8 cellular contexts compared by ENCODE assay signal in the genomic region with DNA sequence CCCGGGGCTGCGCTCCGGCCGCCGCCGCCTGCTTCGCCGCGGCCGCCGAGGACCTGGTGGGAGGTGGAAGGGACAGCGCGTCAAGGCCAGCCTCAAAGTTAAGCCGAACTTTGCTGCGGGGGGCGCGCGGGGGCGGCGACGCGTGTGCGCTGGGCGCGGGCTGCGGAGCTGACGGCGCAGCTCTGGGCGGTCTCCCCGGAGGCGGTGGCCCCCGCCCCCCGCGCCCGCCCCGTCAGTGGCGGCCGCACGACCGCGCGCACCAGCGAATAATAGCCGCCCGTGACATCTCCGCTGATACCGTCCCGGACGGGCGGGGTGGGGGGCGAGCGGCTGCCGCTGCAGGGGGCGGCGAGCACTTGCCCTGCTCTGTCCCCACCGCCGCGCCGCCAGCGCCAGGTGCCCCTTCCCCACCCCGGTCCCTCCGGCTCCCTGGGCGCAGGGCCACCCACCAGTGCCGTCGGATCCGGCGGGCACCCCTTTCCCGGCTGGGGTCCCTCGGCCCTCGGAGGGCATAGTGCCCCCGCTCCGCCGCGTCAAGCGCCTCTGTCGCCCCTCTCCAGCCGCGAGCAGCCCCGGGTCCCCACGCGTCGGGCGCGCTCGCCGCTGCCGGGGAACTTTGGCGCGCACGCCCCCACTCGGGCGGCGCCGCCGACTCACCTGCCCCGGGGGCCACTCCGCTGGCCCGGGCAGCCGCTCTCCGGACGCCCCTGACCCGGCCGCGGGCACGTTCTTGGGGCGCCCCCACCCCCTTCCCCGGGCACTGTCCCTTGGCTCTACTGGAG. TPM values are rescaled to one million over a fixed set of nuclear protein-coding genes. Genes with fewer than 3 reads are reported as not detected.
DNase-seq lines count a peak whose midpoint lies in the region; ATAC-seq, FAIRE-seq and TF ChIP-seq lines count a peak whose summit lies in the region.

No MANE protein-coding gene starts in this region.

- no peak for FAIRE-seq in frontal cortex (lab: Jason Lieb, UNC)

- H3K36me3 ChIP-seq in esophagus muscularis mucosa: no peaks in the 10 kb centered on the region

- TF ChIP-seq POLR2A in esophagus muscularis mucosa (IDR thresholded peaks at IDR 0.05; ENCODE audit: low read depth): no peak

- peaks cover 0 to 57% (median 4%) of the 10 kb centered on the region in 4 donors for H3K27me3 ChIP-seq in esophagus muscularis mucosa

- TF ChIP-seq CTCF in esophagus muscularis mucosa (IDR thresholded peaks at IDR 0.05) (no peak), retinal pigment epithelial cell (conservative IDR thresholded peaks at IDR 0.05; ENCODE audit: low read depth, low read length) (no peak)

- ATAC-seq in GM21381 (IDR thresholded peaks at IDR 0.05; ENCODE audit: unreplicated experiment): peak; percentile 7
- ATAC-seq in HG02852 (IDR thresholded peaks at IDR 0.05; ENCODE audit: unreplicated experiment): no peak

- H3K4me1 ChIP-seq in esophagus muscularis mucosa: peaks cover 28 to 35% (median 31%) of the 10 kb centered on the region in 4 donors

- WGBS in esophagus muscularis mucosa: 0% methylated on average over 13 of the region's 107 CpGs

- H3K9me3 ChIP-seq in esophagus muscularis mucosa: no peaks in the 10 kb centered on the region

- intact Hi-C loops in esophagus muscularis mucosa (cut with DNase I): no loop called here

- TF ChIP-seq EP300 in esophagus muscularis mucosa (IDR thresholded peaks at IDR 0.05): no peak

- peak overlapping the region; percentile 40 to 72 (median 70) for H3K27ac ChIP-seq in esophagus muscularis mucosa (replicated peaks in 1 of 4)

- DNase-seq in 8988T: peak; percentile 79
- peak; percentile 49 for DNase-seq in UCSD-AML1 (lab: John Stamatoyannopoulos, UW; ENCODE audit: unreplicated experiment)
- no peak for DNase-seq in esophagus muscularis mucosa (ENCODE audit: extremely low spot score)
- no peak for DNase-seq in retinal pigment epithelial cell (ENCODE audit: low read depth)
- no peak for DNase-seq in NCI-H2227 (lab: John Stamatoyannopoulos, UW; ENCODE audit: unreplicated experiment)
- DNase-seq in frontal cortex (ENCODE audit: low spot score in 2 of 2): no peak

- H3K4me3 ChIP-seq in esophagus muscularis mucosa: peak overlapping the region; percentile 72 to 81 (median 77)
- H3K4me3 ChIP-seq in retinal pigment epithelial cell (ENCODE audit: low read length): peak overlapping the region; percentile 22

RNA-seq across cellular contexts. Expression of a gene that starts 0.8 kb away (rescaled TPM):
- total RNA-seq in esophagus muscularis mucosa (1 to 10 TPM; 1.7 to 4.0 (median 3.3) TPM), frontal cortex (0.82 TPM)

RNA-seq across cellular contexts. Expression of a gene that starts 12.4 kb away (rescaled TPM):
- 10 to 100 TPM; 11.4 to 22.5 (median 14.4) TPM for total RNA-seq in esophagus muscularis mucosa
- total RNA-seq in frontal cortex: 6.1 TPM

Comparison
In these comparisons a context has a peak if more than half of its experiments do, and no peak if none do; other contexts are left out.
1. DNase-seq: peak in 8988T (single experiment) and UCSD-AML1 (single experiment); none in esophagus muscularis mucosa (single experiment), retinal pigment epithelial cell (single experiment), NCI-H2227 (single experiment) and frontal cortex (0 of 2).